ENCODE assay signal across 1 cellular context in genomic region chr4:99157478-99157935, GRCh38.
TF ChIP-seq lines count a peak whose summit lies in the region.

No MANE protein-coding gene starts in this region.

TF ChIP-seq in HepG2, 621 proteins besides CTCF, POLR2A, EP300 and RAD21 (continued from another document and continues in another):
- no peak; the same call in 1 of the 2 replicates for TF ChIP-seq ARID4A (CRISPR knock-in tag; IDR thresholded peaks at IDR 0.05; ENCODE audit: borderline replicate concordance)
- peak; percentile 98 for TF ChIP-seq NCOA1 (CRISPR knock-in tag; IDR thresholded peaks at IDR 0.05)
- TF ChIP-seq SMARCC2 (IDR thresholded peaks at IDR 0.05) = peak; percentile 94
- TF ChIP-seq ZSCAN5A (CRISPR knock-in tag; IDR thresholded peaks at IDR 0.05; ENCODE audit: borderline replicate concordance) = peak; percentile 65; the same call in 1 of the 2 replicates
- no peak for TF ChIP-seq ZNF513 (CRISPR knock-in tag; conservative IDR thresholded peaks at IDR 0.05)
- no peak for TF ChIP-seq ZNF232 (CRISPR knock-in tag; IDR thresholded peaks at IDR 0.05; ENCODE audit: borderline replicate concordance)
- TF ChIP-seq ZNF20 (CRISPR knock-in tag; IDR thresholded peaks at IDR 0.05) = no peak
- TF ChIP-seq ZNF557 (CRISPR knock-in tag; IDR thresholded peaks at IDR 0.05) = no peak
- TF ChIP-seq ZSCAN31 (CRISPR knock-in tag; IDR thresholded peaks at IDR 0.05; ENCODE audit: low read depth) = 0 out of 2 replicates have a peak, but pooled peaks have one; percentile 60
- TF ChIP-seq REXO4 (CRISPR knock-in tag; IDR thresholded peaks at IDR 0.05; ENCODE audit: borderline replicate concordance) = no peak
- peak; percentile 53; the same call in 1 of the 2 replicates for TF ChIP-seq RXRA (CRISPR knock-in tag; IDR thresholded peaks at IDR 0.05)
- TF ChIP-seq, protein P1, sequence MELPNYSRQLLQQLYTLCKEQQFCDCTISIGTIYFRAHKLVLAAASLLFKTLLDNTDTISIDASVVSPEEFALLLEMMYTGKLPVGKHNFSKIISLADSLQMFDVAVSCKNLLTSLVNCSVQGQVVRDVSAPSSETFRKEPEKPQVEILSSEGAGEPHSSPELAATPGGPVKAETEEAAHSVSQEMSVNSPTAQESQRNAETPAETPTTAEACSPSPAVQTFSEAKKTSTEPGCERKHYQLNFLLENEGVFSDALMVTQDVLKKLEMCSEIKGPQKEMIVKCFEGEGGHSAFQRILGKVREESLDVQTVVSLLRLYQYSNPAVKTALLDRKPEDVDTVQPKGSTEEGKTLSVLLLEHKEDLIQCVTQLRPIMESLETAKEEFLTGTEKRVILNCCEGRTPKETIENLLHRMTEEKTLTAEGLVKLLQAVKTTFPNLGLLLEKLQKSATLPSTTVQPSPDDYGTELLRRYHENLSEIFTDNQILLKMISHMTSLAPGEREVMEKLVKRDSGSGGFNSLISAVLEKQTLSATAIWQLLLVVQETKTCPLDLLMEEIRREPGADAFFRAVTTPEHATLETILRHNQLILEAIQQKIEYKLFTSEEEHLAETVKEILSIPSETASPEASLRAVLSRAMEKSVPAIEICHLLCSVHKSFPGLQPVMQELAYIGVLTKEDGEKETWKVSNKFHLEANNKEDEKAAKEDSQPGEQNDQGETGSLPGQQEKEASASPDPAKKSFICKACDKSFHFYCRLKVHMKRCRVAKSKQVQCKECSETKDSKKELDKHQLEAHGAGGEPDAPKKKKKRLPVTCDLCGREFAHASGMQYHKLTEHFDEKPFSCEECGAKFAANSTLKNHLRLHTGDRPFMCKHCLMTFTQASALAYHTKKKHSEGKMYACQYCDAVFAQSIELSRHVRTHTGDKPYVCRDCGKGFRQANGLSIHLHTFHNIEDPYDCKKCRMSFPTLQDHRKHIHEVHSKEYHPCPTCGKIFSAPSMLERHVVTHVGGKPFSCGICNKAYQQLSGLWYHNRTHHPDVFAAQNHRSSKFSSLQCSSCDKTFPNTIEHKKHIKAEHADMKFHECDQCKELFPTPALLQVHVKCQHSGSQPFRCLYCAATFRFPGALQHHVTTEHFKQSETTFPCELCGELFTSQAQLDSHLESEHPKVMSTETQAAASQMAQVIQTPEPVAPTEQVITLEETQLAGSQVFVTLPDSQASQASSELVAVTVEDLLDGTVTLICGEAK (IDR thresholded peaks at IDR 0.05) = no peak
- TF ChIP-seq, protein P1 (CRISPR knock-in tag; IDR thresholded peaks at IDR 0.05) = no peak; the same call in 1 of the 2 replicates
- TF ChIP-seq, protein P2, sequence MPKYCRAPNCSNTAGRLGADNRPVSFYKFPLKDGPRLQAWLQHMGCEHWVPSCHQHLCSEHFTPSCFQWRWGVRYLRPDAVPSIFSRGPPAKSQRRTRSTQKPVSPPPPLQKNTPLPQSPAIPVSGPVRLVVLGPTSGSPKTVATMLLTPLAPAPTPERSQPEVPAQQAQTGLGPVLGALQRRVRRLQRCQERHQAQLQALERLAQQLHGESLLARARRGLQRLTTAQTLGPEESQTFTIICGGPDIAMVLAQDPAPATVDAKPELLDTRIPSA (CRISPR knock-in tag; IDR thresholded peaks at IDR 0.05; ENCODE audit: borderline replicate concordance) = no peak
- no peak for TF ChIP-seq SALL2 (CRISPR knock-in tag; IDR thresholded peaks at IDR 0.05)
- peak; percentile 83 for TF ChIP-seq BRCA1 (CRISPR knock-in tag; IDR thresholded peaks at IDR 0.05)
- peak; percentile 99 for TF ChIP-seq FOXP1 (IDR thresholded peaks at IDR 0.05)
- peak; percentile 100 for TF ChIP-seq FOXP1 (CRISPR knock-in tag; IDR thresholded peaks at IDR 0.05)
- no peak for TF ChIP-seq PREB (CRISPR knock-in tag; IDR thresholded peaks at IDR 0.05)
- TF ChIP-seq ZNF326 (CRISPR knock-in tag; IDR thresholded peaks at IDR 0.05; ENCODE audit: borderline replicate concordance) = no peak
- TF ChIP-seq MED8 (CRISPR knock-in tag; IDR thresholded peaks at IDR 0.05; ENCODE audit: insufficient replicate concordance) = peak; percentile 95
- TF ChIP-seq, protein P3, sequence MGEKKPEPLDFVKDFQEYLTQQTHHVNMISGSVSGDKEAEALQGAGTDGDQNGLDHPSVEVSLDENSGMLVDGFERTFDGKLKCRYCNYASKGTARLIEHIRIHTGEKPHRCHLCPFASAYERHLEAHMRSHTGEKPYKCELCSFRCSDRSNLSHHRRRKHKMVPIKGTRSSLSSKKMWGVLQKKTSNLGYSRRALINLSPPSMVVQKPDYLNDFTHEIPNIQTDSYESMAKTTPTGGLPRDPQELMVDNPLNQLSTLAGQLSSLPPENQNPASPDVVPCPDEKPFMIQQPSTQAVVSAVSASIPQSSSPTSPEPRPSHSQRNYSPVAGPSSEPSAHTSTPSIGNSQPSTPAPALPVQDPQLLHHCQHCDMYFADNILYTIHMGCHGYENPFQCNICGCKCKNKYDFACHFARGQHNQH (CRISPR knock-in tag; IDR thresholded peaks at IDR 0.05) = peak; percentile 76; the same call in 1 of the 2 replicates
- no peak for TF ChIP-seq ZNF572 (CRISPR knock-in tag; IDR thresholded peaks at IDR 0.05)
- TF ChIP-seq RBM39 (IDR thresholded peaks at IDR 0.05; ENCODE audit: low read depth, low read length, poor library complexity, severe bottlenecking) = no peak
- peak; percentile 100 for TF ChIP-seq HMG20A (CRISPR knock-in tag; IDR thresholded peaks at IDR 0.05; ENCODE audit: borderline replicate concordance)
- TF ChIP-seq KDM1A (CRISPR knock-in tag; IDR thresholded peaks at IDR 0.05) = peak; percentile 85
- TF ChIP-seq ZNF264 (CRISPR knock-in tag; IDR thresholded peaks at IDR 0.05) = peak; percentile 91
- no peak for TF ChIP-seq ZNF547 (CRISPR knock-in tag; IDR thresholded peaks at IDR 0.05)
- TF ChIP-seq, protein P4, sequence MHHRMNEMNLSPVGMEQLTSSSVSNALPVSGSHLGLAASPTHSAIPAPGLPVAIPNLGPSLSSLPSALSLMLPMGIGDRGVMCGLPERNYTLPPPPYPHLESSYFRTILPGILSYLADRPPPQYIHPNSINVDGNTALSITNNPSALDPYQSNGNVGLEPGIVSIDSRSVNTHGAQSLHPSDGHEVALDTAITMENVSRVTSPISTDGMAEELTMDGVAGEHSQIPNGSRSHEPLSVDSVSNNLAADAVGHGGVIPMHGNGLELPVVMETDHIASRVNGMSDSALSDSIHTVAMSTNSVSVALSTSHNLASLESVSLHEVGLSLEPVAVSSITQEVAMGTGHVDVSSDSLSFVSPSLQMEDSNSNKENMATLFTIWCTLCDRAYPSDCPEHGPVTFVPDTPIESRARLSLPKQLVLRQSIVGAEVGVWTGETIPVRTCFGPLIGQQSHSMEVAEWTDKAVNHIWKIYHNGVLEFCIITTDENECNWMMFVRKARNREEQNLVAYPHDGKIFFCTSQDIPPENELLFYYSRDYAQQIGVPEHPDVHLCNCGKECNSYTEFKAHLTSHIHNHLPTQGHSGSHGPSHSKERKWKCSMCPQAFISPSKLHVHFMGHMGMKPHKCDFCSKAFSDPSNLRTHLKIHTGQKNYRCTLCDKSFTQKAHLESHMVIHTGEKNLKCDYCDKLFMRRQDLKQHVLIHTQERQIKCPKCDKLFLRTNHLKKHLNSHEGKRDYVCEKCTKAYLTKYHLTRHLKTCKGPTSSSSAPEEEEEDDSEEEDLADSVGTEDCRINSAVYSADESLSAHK (CRISPR knock-in tag; IDR thresholded peaks at IDR 0.05; ENCODE audit: borderline replicate concordance) = no peak
- no peak for TF ChIP-seq SP140L (CRISPR knock-in tag; IDR thresholded peaks at IDR 0.05; ENCODE audit: borderline replicate concordance)
- no peak for TF ChIP-seq ZZZ3 (CRISPR knock-in tag; IDR thresholded peaks at IDR 0.05; ENCODE audit: borderline replicate concordance)
- no peak for TF ChIP-seq NCOA5 (CRISPR knock-in tag; IDR thresholded peaks at IDR 0.05)
- TF ChIP-seq BCL3 (CRISPR knock-in tag; IDR thresholded peaks at IDR 0.05) = no peak
